8 cellular contexts compared by ENCODE assay signal in the genomic region with DNA sequence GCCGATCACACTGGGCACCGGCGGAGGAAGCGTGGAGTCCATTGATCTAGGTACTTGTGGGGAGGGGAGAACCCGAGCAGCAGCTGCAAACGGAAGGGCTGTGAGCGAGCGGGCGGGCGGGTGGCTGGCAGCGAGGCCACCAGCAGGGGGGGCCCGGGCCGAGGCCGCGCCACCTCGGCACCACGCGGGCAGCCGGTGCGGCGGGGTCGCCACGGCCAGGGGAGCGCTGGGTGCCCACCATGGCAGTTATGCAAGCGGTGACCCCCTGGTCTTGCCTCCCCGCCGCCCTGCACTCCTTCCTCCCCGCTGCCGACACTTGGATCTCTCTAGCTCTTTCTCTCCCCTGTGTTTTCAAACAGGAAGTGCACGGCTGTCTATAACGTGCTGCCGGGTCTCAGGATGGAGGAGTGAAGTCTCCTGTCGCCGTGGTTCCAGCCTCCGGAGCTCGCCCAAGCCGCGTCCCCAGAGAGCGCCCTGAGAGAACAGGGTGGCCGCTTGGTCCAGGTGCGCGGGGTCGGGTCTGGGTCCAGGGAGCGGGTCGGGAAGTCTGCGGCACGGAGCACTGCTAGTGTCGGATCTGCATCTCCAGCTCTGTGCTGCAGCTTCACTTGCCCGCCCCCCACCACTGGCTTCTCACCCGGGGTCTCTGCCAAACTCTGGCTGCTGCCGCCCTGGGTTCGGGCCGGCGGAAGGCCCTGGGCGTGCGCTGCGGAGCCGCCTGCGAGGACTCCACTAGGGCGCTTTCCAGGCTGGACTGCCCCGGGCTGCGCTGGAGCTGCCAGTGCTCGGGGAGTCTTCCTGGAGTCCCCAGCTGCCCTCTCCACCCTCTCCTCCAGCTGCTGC. TPM values are rescaled to one million over a fixed set of nuclear protein-coding genes. Genes with fewer than 3 reads are reported as not detected.
DNase-seq lines count a peak whose midpoint lies in the region; ATAC-seq, FAIRE-seq and TF ChIP-seq lines count a peak whose summit lies in the region.

No MANE protein-coding gene starts in this region.

- H3K36me3 ChIP-seq in ovary (no peaks in the 10 kb centered on the region), transverse colon (no peaks in the 10 kb centered on the region)

- H3K9me3 ChIP-seq in ovary (no peaks in the 10 kb centered on the region), transverse colon (no peaks in the 10 kb centered on the region)

- peaks cover 3% of the 10 kb centered on the region for H3K4me1 ChIP-seq in ovary (ENCODE audit: insufficient read depth)
- peaks cover 5 to 23% (median 10%) of the 10 kb centered on the region in 4 donors for H3K4me1 ChIP-seq in transverse colon

- TF ChIP-seq POLR2A in ovary (IDR thresholded peaks at IDR 0.05) (no peak), transverse colon (IDR thresholded peaks at IDR 0.05) (peak; percentile 17)

- in situ Hi-C loops in transverse colon (cut with MboI; ENCODE audit: low pct_ligation_motif_present in 1 of 4, low pct_unique_long_range_greater_than_20kb in 1 of 4, low sequenced_read_pairs in 3 of 4): no loop called here

- peak overlapping the region; percentile 28 to 67 for H3K27ac ChIP-seq in ovary
- peak overlapping the region; percentile 76 to 86 (median 85) for H3K27ac ChIP-seq in transverse colon

- FAIRE-seq in HTR-8/SVneo (lab: Jason Lieb, UNC): peak; percentile 40

- TF ChIP-seq EP300 in ovary (IDR thresholded peaks at IDR 0.05) (no peak), transverse colon (IDR thresholded peaks at IDR 0.05; ENCODE audit: low read depth) (no peak)

- WGBS in ovary, 3 donors: 0 to 1% (median 0%) methylated on average over 57 to 63 of the region's 63 CpGs
- 0 to 1% methylated on average over 5 to 54 of the region's 63 CpGs for whole genome bisulfite sequencing in transverse colon (ENCODE audit: low coverage in 1 of 2), 2 donors

- no peaks in the 10 kb centered on the region for H3K27me3 ChIP-seq in ovary
- H3K27me3 ChIP-seq in transverse colon: no peaks in the 10 kb centered on the region

- DNase-seq in DMS53 treated with DMSO at 0.1 percent for 48 hours (lab: John Stamatoyannopoulos, UW; ENCODE audit: unreplicated experiment): peak; percentile 82
- peak; percentile 73 for DNase-seq in HTR-8/SVneo (ENCODE audit: insufficient read length, low spot score)
- DNase-seq in SHP77 (lab: John Stamatoyannopoulos, UW): peak; percentile 67 to 83
- peak; percentile 42 to 68 (median 52) for DNase-seq in activated naive CD4-positive, alpha-beta T cell (lab: John Stamatoyannopoulos, UW)
- peak; percentile 76 for DNase-seq in glomerular visceral epithelial cell (ENCODE audit: extremely low spot score)
- DNase-seq in ovary: peak; percentile 50 to 71 (median 59)
- DNase-seq in transverse colon: peak; percentile 80

- TF ChIP-seq CTCF in ovary (IDR thresholded peaks at IDR 0.05): peak in 2 of 3 donors; percentile 40 to 65
- peak; percentile 35 to 74 (median 61) for TF ChIP-seq CTCF in transverse colon (IDR thresholded peaks at IDR 0.05)

- H3K4me3 ChIP-seq in ovary (peak overlapping the region; percentile 85), transverse colon (peak overlapping the region; percentile 64 to 82 (median 73))

- peak; percentile 87 for ATAC-seq in GM21390 (IDR thresholded peaks at IDR 0.05; ENCODE audit: unreplicated experiment)

- intact Hi-C loops in ovary (cut with DNase I): loop anchor here in 1 of 4 donors (2.0 kb wide), 1 partner anchor 17 kb away; no protein-coding TSS in a partner anchor
- intact Hi-C loops in transverse colon (cut with DNase I; ENCODE audit: low total_unique reads): no loop called here

RNA-seq across cellular contexts. Expression of gene LRRC8D, which starts 22.7 kb away (rescaled TPM):
- 10 to 100 TPM in 1 of 7 donors, 1 to 10 TPM in 6; 5.0 to 14.1 (median 8.8) TPM for total RNA-seq in ovary
- 10 to 100 TPM in 1 of 2 donors, 1 to 10 TPM in 1; 6.1 to 13.2 TPM for polyA plus RNA-seq in ovary
- 10 to 100 TPM in 3 of 4 donors, 1 to 10 TPM in 1; 8.2 to 81.5 (median 52.4) TPM for total RNA-seq in transverse colon

Comparison
In these comparisons a context has a peak if more than half of its experiments do, and no peak if none do; other contexts are left out.
1. Peak in every context shown above with its lines: DNase-seq, ATAC-seq, H3K4me3 ChIP-seq and H3K27ac ChIP-seq.